In the genomic region with DNA sequence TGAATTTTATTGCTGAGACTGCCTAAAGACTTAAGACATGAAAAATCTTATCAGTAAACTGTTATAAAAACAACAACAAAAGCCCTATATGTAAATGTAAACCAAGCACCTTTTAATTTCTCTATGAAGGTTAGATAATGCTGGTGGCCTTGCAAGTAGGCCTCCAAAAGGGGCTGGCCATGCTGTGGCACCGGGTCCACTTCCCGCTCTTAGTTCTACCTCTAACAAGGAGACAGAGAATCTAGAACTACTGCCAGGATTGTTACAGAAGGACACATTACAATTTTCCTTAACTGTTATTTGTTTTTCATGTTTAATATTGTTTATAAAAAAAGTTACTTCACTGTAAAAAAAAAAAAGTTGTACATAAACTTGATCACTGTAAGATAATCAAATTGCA, we compare ENCODE assay signal across 2 cellular contexts.
A peak's percentile ranks its signal among the peaks of the same experiment; 100 is the strongest.
TF ChIP-seq lines count a peak whose summit lies in the region.

No MANE protein-coding gene starts in this region.

TF ChIP-seq in HepG2, 621 proteins besides CTCF, POLR2A, EP300 and RAD21:
- TF ChIP-seq ZNF557 (CRISPR knock-in tag; IDR thresholded peaks at IDR 0.05) (no peak), NR2F2 (IDR thresholded peaks at IDR 0.05; ENCODE audit: borderline replicate concordance, low read depth) (no peak), PAWR (CRISPR knock-in tag; IDR thresholded peaks at IDR 0.05; ENCODE audit: borderline replicate concordance) (no peak), ZNF253 (CRISPR knock-in tag; IDR thresholded peaks at IDR 0.05; ENCODE audit: borderline replicate concordance) (no peak), REXO4 (CRISPR knock-in tag; IDR thresholded peaks at IDR 0.05; ENCODE audit: borderline replicate concordance) (no peak), RBM22 (optimal IDR thresholded peaks at IDR 0.05; ENCODE audit: low read length) (peak; percentile 92), POLR2G (IDR thresholded peaks at IDR 0.05; ENCODE audit: low read depth, low read length) (peak; percentile 35; the same call in 1 of the 2 replicates), ARNTL (CRISPR knock-in tag; IDR thresholded peaks at IDR 0.05) (no peak), NR2F6 (IDR thresholded peaks at IDR 0.05) (no peak), NR2F6 (CRISPR knock-in tag; IDR thresholded peaks at IDR 0.05) (no peak)
- TF ChIP-seq, protein P1, sequence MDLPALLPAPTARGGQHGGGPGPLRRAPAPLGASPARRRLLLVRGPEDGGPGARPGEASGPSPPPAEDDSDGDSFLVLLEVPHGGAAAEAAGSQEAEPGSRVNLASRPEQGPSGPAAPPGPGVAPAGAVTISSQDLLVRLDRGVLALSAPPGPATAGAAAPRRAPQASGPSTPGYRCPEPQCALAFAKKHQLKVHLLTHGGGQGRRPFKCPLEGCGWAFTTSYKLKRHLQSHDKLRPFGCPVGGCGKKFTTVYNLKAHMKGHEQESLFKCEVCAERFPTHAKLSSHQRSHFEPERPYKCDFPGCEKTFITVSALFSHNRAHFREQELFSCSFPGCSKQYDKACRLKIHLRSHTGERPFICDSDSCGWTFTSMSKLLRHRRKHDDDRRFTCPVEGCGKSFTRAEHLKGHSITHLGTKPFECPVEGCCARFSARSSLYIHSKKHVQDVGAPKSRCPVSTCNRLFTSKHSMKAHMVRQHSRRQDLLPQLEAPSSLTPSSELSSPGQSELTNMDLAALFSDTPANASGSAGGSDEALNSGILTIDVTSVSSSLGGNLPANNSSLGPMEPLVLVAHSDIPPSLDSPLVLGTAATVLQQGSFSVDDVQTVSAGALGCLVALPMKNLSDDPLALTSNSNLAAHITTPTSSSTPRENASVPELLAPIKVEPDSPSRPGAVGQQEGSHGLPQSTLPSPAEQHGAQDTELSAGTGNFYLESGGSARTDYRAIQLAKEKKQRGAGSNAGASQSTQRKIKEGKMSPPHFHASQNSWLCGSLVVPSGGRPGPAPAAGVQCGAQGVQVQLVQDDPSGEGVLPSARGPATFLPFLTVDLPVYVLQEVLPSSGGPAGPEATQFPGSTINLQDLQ (CRISPR knock-in tag; IDR thresholded peaks at IDR 0.05) = no peak

TF ChIP-seq in K562, 482 proteins besides CTCF, POLR2A, EP300 and RAD21:
- TF ChIP-seq FOS (IDR thresholded peaks at IDR 0.05; ENCODE audit: extremely low read depth, insufficient read length) (no peak), RBM22 (IDR thresholded peaks at IDR 0.05; ENCODE audit: low read depth, low read length, poor library complexity, severe bottlenecking) (peak; percentile 13)
